8 cellular contexts compared by ENCODE assay signal in genomic region chr6:7110092-7110792, GRCh38. TPM values are rescaled to one million over a fixed set of nuclear protein-coding genes. Genes with fewer than 3 reads are reported as not detected.
DNase-seq lines count a peak whose midpoint lies in the region; ATAC-seq and TF ChIP-seq lines count a peak whose summit lies in the region.

No MANE protein-coding gene starts in this region.

- peak overlapping the region; percentile 84 to 92 (median 88) for H3K4me3 Mint-ChIP-seq in brain

- H3K27ac ChIP-seq in HUES64 (ENCODE audit: low read depth, low read length) = no peak overlapping the region
- peak overlapping the region in 1 of 2 donors; percentile 93 for H3K27ac ChIP-seq in mucosa of rectum (ENCODE audit: low read depth in 2 of 2, low read length in 2 of 2)

- DNase-seq in AG04449 (ENCODE audit: low read depth, low spot score) = no peak
- no peak for DNase-seq in H7
- no peak for DNase-seq in dedifferentiated amniotic fluid mesenchymal stem cell (ENCODE audit: extremely low spot score)

- no peaks in the 10 kb centered on the region for H3K9me3 Mint-ChIP-seq in brain

- POLR2A ChIA-PET in AG04449 (lab: Yijun Ruan, JAX) = interaction anchor here (0.6 kb wide), 1 partner anchor 36 kb away, joined by 3 read pairs; no protein-coding TSS in a partner anchor

- H3K4me3 ChIP-seq in AG04449 (ENCODE audit: low read depth, low read length) (peak overlapping the region; percentile 86), HUES64 (ENCODE audit: low read length) (peak overlapping the region; percentile 99), mucosa of rectum (ENCODE audit: low read length in 2 of 2) (peak overlapping the region in 1 of 2 donors; percentile 94), H7 (ENCODE audit: insufficient read depth, low read depth, low read length) (no peak overlapping the region)

- WGBS in HUES64 = 24% methylated on average over 4 of the region's 6 CpGs

- H3K27ac Mint-ChIP-seq in brain = peak overlapping the region in 2 of 5 experiments; percentile 35 to 85

- ATAC-seq in HG03571 (IDR thresholded peaks at IDR 0.05; ENCODE audit: unreplicated experiment) (no peak), HG03457 (IDR thresholded peaks at IDR 0.05; ENCODE audit: unreplicated experiment) (no peak)

- H3K27me3 ChIP-seq in HUES64 (ENCODE audit: insufficient read depth, low read length) = peaks cover 41% of the 10 kb centered on the region
- H3K27me3 ChIP-seq in mucosa of rectum (ENCODE audit: control insufficient read depth in 2 of 2, insufficient read depth in 2 of 2, low read length in 2 of 2) = no peaks in the 10 kb centered on the region
- H3K27me3 ChIP-seq in H7 (ENCODE audit: control insufficient read depth, insufficient read depth, low read length) = peaks cover 2% of the 10 kb centered on the region; the same call in 1 of the 2 replicates

- H3K36me3 ChIP-seq in HUES64 (ENCODE audit: insufficient read depth, low read length) (no peaks in the 10 kb centered on the region), mucosa of rectum (ENCODE audit: control insufficient read depth in 2 of 2, insufficient read depth in 2 of 2, low read length in 2 of 2) (no peaks in the 10 kb centered on the region), H7 (replicated peaks; ENCODE audit: control insufficient read depth, insufficient read depth, low read length) (no peaks in the 10 kb centered on the region)

- H3K4me1 Mint-ChIP-seq in brain = peaks cover 64% of the 10 kb centered on the region

- TF ChIP-seq CTCF in AG04449 (IDR thresholded peaks at IDR 0.05; ENCODE audit: insufficient read depth, low read length, missing control alignments) (no peak), brain (conservative IDR thresholded peaks at IDR 0.05) (no peak)

- no peaks in the 10 kb centered on the region for H3K36me3 Mint-ChIP-seq in brain

- H3K4me1 ChIP-seq in HUES64 (ENCODE audit: insufficient read depth, low read length) (peaks cover 56% of the 10 kb centered on the region), mucosa of rectum (ENCODE audit: control insufficient read depth in 2 of 2, insufficient read depth in 2 of 2, low read length in 2 of 2) (peaks cover 37 to 48% of the 10 kb centered on the region in 2 donors)

- H3K27me3 Mint-ChIP-seq in brain = peaks cover 64% of the 10 kb centered on the region

- H3K9ac ChIP-seq in HUES64 (ENCODE audit: low read depth, low read length) (no peak overlapping the region), mucosa of rectum (ENCODE audit: low read depth in 1 of 2, low read length in 2 of 2) (peak overlapping the region; percentile 60 to 94)

- CTCF ChIA-PET in AG04449 (lab: Yijun Ruan, JAX) = interaction anchor here (0.6 to 3.5 kb wide), 6 partner anchors 15 to 351 kb away, joined by 3 to 16 read pairs (median 3); no protein-coding TSS in a partner anchor

- H3K9me3 ChIP-seq in HUES64 (ENCODE audit: insufficient read depth, low read depth, low read length) (no peaks in the 10 kb centered on the region), mucosa of rectum (ENCODE audit: control insufficient read depth in 2 of 2, low read length in 2 of 2) (no peaks in the 10 kb centered on the region)

RNA-seq across cellular contexts. Expression of gene RREB1, which starts 2.5 kb away (rescaled TPM):
- polyA plus RNA-seq in HUES64 (2013, experiment 1 of 2) = 11.2 TPM
- polyA plus RNA-seq in HUES64 (2013, experiment 2 of 2) = 13.5 TPM
- 3.2 TPM for polyA plus RNA-seq in brain (ENCODE audit: insufficient read depth, low read depth, low replicate concordance)
- 24.2 and 31.9 TPM in 2 replicates for total RNA-seq in H7 (2014; rRNA removed; shearing (Covaris generic))
